ENCODE assay signal across 8 cellular contexts in the genomic region with DNA sequence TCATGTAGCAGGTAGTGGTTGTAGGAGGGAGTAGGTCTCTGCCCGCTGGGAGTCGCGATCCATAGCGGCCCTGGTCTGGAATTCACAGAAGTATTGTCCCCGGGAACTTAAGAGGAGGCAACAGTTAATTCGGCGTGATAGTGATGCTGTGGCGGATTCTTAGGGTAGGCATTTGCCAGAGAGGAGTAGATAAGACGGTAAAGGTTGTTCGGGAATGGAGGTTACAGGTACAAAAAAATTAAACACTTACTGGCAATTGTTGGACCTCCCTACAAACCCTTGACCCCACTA. TPM values are rescaled to one million over a fixed set of nuclear protein-coding genes. Genes with fewer than 3 reads are reported as not detected.
DNase-seq lines count a peak whose midpoint lies in the region; ATAC-seq, FAIRE-seq and TF ChIP-seq lines count a peak whose summit lies in the region.

No MANE protein-coding gene starts in this region.

- no peak for TF ChIP-seq CTCF in adrenal gland (IDR thresholded peaks at IDR 0.05)
- TF ChIP-seq CTCF in HepG2 (CRISPR knock-in tag; IDR thresholded peaks at IDR 0.05): no peak
- TF ChIP-seq CTCF in thyroid gland (IDR thresholded peaks at IDR 0.05): no peak

- peak overlapping the region; percentile 88 to 96 (median 92) for H3K27ac ChIP-seq in adrenal gland
- H3K27ac ChIP-seq in HepG2 (ENCODE audit: extremely low read length, insufficient read depth, low read length): peak overlapping the region; percentile 96
- H3K27ac ChIP-seq in thyroid gland: peak overlapping the region; percentile 90 to 95 (median 91)

- CTCF ChIA-PET in HepG2 (lab: Yijun Ruan, JAX; ENCODE audit: low intra/inter-chr PET ratio, low total read pairs): no interaction called here

- H3K4me1 ChIP-seq in adrenal gland (replicated peaks in 1 of 2) (peaks cover 9 to 49% of the 10 kb centered on the region in 2 donors), HepG2 (ENCODE audit: insufficient read depth, low read length) (peaks cover 63% of the 10 kb centered on the region), thyroid gland (peaks cover 31% of the 10 kb centered on the region in 2 donors)

- H3K36me3 ChIP-seq in adrenal gland (replicated peaks in 1 of 2) (peaks cover 0 to 2% of the 10 kb centered on the region in 2 donors), HepG2 (replicated peaks in 1 of 2; ENCODE audit: control insufficient read depth in 1 of 2, insufficient read depth in 2 of 2, low read length in 2 of 2) (peaks cover 0 to 10% of the 10 kb centered on the region in 2 experiments; a peak in 3 of 5 replicates), thyroid gland (no peaks in the 10 kb centered on the region)

- H3K4me1 Mint-ChIP-seq in activated T-cell treated with anti-CD3 and anti-CD28 coated beads, Interleukin-2, amount 50 U/mL, for 24 hours (ENCODE audit: low read depth): peaks cover 61% of the 10 kb centered on the region

- intact Hi-C loops in adrenal gland (cut with DNase I): no loop called here
- intact Hi-C loops in HepG2 (cut with micrococcal nuclease; ENCODE audit: unreplicated experiment): loop anchor here (5.0 kb wide), 2 partner anchors 137 to 153 kb away; a partner anchor contains a TSS
- intact Hi-C loops in thyroid gland (cut with DNase I): no loop called here

- in situ Hi-C loops in HepG2 (cut with HindIII; ENCODE audit: extremely low pct_ligation_motif_present, low pct_unique_long_range_greater_than_20kb): no loop called here

- H3K4me3 Mint-ChIP-seq in activated T-cell treated with anti-CD3 and anti-CD28 coated beads, Interleukin-2, amount 50 U/mL, for 24 hours: peak overlapping the region; percentile 87

- H3K36me3 Mint-ChIP-seq in activated T-cell treated with anti-CD3 and anti-CD28 coated beads, Interleukin-2, amount 50 U/mL, for 24 hours (ENCODE audit: low read depth): peaks cover 54% of the 10 kb centered on the region

- no peak for TF ChIP-seq RAD21 in HepG2 (CRISPR knock-in tag; IDR thresholded peaks at IDR 0.05)

- H3K27me3 ChIP-seq in adrenal gland: no peaks in the 10 kb centered on the region
- no peaks in the 10 kb centered on the region; a peak in 2 of 5 replicates for H3K27me3 ChIP-seq in HepG2 (ENCODE audit: control insufficient read depth in 1 of 2, insufficient read depth in 2 of 2, low read length in 2 of 2)
- no peaks in the 10 kb centered on the region for H3K27me3 ChIP-seq in thyroid gland

- no peaks in the 10 kb centered on the region for H3K27me3 Mint-ChIP-seq in activated T-cell treated with anti-CD3 and anti-CD28 coated beads, Interleukin-2, amount 50 U/mL, for 24 hours

- no peak for DNase-seq in activated T-cell treated with anti-CD3 and anti-CD28 coated beads, Interleukin-2, amount 50 U/mL, for 24 hours
- DNase-seq in activated T-cell treated with anti-CD3 and anti-CD28 coated beads for 4 hours: no peak
- DNase-seq in adrenal gland: no peak
- DNase-seq in HepG2 (ENCODE audit: low spot score): no peak
- no peak for DNase-seq in thyroid gland
- DNase-seq in cerebellar cortex (ENCODE audit: low spot score): no peak

- TF ChIP-seq POLR2A in adrenal gland (IDR thresholded peaks at IDR 0.05) (peak in 1 of 2 donors; percentile 21), HepG2 (IDR thresholded peaks at IDR 0.05; ENCODE audit: insufficient read depth in 1 of 2, low read depth in 2 of 2, low read length in 2 of 2) (no peak), thyroid gland (IDR thresholded peaks at IDR 0.05) (no peak)

- POLR2A ChIA-PET in HepG2 (lab: Yijun Ruan, JAX): no interaction called here

- H3K9ac ChIP-seq in HepG2 (ENCODE audit: insufficient read depth, low read depth, low read length): peak overlapping the region; percentile 98

- TF ChIP-seq EP300 in HepG2 (IDR thresholded peaks at IDR 0.05; ENCODE audit: low read depth in 2 of 2, low read length in 2 of 2) (no peak), HepG2 (CRISPR knock-in tag; IDR thresholded peaks at IDR 0.05; ENCODE audit: borderline replicate concordance) (no peak)

- H3K79me2 ChIP-seq in HepG2 (ENCODE audit: insufficient read depth, low read length): peaks cover 68% of the 10 kb centered on the region

- BruUV-seq in HepG2 (replicated peaks; lab: Mats Ljungman, UMichigan): no TSS peak

- no peaks in the 10 kb centered on the region for H3K9me3 ChIP-seq in adrenal gland (replicated peaks in 1 of 3)
- no peaks in the 10 kb centered on the region for H3K9me3 ChIP-seq in HepG2 (ENCODE audit: low read length)
- no peaks in the 10 kb centered on the region for H3K9me3 ChIP-seq in thyroid gland

- H3K9me3 Mint-ChIP-seq in activated T-cell treated with anti-CD3 and anti-CD28 coated beads, Interleukin-2, amount 50 U/mL, for 24 hours: no peaks in the 10 kb centered on the region

- peak overlapping the region; percentile 98 for H3K27ac Mint-ChIP-seq in activated T-cell treated with anti-CD3 and anti-CD28 coated beads, Interleukin-2, amount 50 U/mL, for 24 hours

- peak overlapping the region; percentile 20 to 81 (median 68) for H3K4me3 ChIP-seq in adrenal gland
- H3K4me3 ChIP-seq in HepG2 (replicated peaks in 1 of 3; ENCODE audit: insufficient read depth in 1 of 3, low read depth in 2 of 3, low read length in 3 of 3): peak overlapping the region; percentile 84 to 99 (median 95)
- H3K4me3 ChIP-seq in thyroid gland (replicated peaks in 1 of 3): peak overlapping the region; percentile 49 to 80 (median 77)

- H2AFZ ChIP-seq in HepG2 (ENCODE audit: low read length): no peak overlapping the region

- peak overlapping the region; percentile 75 for H3K4me2 ChIP-seq in HepG2 (ENCODE audit: low read depth, low read length)

- ATAC-seq in HepG2 (peak; percentile 39), HG03175 (IDR thresholded peaks at IDR 0.05; ENCODE audit: unreplicated experiment) (no peak), GM21367 (IDR thresholded peaks at IDR 0.05; ENCODE audit: unreplicated experiment) (no peak)

- H4K20me1 ChIP-seq in HepG2 (ENCODE audit: insufficient read depth, low read length): peaks cover 26% of the 10 kb centered on the region; the same call in 1 of the 2 replicates

- WGBS in adrenal gland, 4 donors: 1 to 3% (median 1%) methylated on average over 10 of the region's 10 CpGs
- WGBS in HepG2 (ENCODE audit: low lambda C conversion rate): 0% methylated on average over 10 of the region's 10 CpGs
- 1 to 2% methylated on average over 10 of the region's 10 CpGs for WGBS in thyroid gland, 2 donors

- FAIRE-seq in HepG2 (lab: Jason Lieb, UNC): no peak

TF ChIP-seq in HepG2, 621 proteins besides CTCF, POLR2A, EP300 and RAD21 (continues in another document):
- TF ChIP-seq THYN1 (CRISPR knock-in tag; IDR thresholded peaks at IDR 0.05; ENCODE audit: borderline replicate concordance, low read depth) (no peak), NKX3-1 (CRISPR knock-in tag; IDR thresholded peaks at IDR 0.05) (no peak), SMARCC2 (IDR thresholded peaks at IDR 0.05) (no peak), KDM2A (CRISPR knock-in tag; IDR thresholded peaks at IDR 0.05; ENCODE audit: borderline replicate concordance, low read depth) (no peak), KDM5A (IDR thresholded peaks at IDR 0.05; ENCODE audit: borderline replicate concordance, low read length) (0 out of 2 replicates have a peak, but pooled peaks have one; percentile 26)
- TF ChIP-seq, protein P1, sequence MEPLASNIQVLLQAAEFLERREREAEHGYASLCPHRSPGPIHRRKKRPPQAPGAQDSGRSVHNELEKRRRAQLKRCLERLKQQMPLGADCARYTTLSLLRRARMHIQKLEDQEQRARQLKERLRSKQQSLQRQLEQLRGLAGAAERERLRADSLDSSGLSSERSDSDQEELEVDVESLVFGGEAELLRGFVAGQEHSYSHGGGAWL (CRISPR knock-in tag; IDR thresholded peaks at IDR 0.05): no peak
- TF ChIP-seq, protein P2, sequence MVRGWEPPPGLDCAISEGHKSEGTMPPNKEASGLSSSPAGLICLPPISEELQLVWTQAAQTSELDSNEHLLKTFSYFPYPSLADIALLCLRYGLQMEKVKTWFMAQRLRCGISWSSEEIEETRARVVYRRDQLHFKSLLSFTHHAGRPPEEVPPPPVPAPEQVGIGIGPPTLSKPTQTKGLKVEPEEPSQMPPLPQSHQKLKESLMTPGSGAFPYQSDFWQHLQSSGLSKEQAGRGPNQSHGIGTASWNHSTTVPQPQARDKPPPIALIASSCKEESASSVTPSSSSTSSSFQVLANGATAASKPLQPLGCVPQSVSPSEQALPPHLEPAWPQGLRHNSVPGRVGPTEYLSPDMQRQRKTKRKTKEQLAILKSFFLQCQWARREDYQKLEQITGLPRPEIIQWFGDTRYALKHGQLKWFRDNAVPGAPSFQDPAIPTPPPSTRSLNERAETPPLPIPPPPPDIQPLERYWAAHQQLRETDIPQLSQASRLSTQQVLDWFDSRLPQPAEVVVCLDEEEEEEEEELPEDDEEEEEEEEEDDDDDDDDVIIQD (CRISPR knock-in tag; IDR thresholded peaks at IDR 0.05; ENCODE audit: low read depth): 0 out of 2 replicates have a peak, but pooled peaks have one; percentile 5

RNA-seq across cellular contexts. Expression of a gene that starts 0.7 kb away (rescaled TPM):
- total RNA-seq in adrenal gland (10 to 100 TPM in 7 of 8 donors, 1 to 10 TPM in 1; 8.9 to 22.3 (median 15.2) TPM), HepG2 (2016; rRNA removed; fragmentation: Illumina TruSeq; extraction: Trizol) (26.7 and 29.4 TPM in 2 replicates), thyroid gland (10 to 100 TPM; 33.1 to 49.4 (median 39.2) TPM)
- polyA plus RNA-seq in adrenal gland (10 to 100 TPM in 1 of 3 donors, 1 to 10 TPM in 2; 5.2 to 20.2 (median 7.6) TPM), HepG2 (2011; rRNA removed) (7.2 TPM in 2 replicates)
- total RNA-seq in HepG2 (2016; cell fraction: cytosol; rRNA removed; fragmentation: Illumina TruSeq; extraction: Trizol; ENCODE audit: low read depth): 3.0 and 7.2 TPM in 2 replicates
- 23.0 and 30.7 TPM in 2 replicates for total RNA-seq in HepG2 (2016; cell fraction: insoluble cytoplasmic fraction; rRNA removed; fragmentation: Illumina TruSeq; extraction: Trizol)
- total RNA-seq in HepG2 (2016; cell fraction: membrane; rRNA removed; fragmentation: Illumina TruSeq; extraction: Trizol): 5.1 and 5.8 TPM in 2 replicates
- total RNA-seq in HepG2 (2016; cell fraction: nucleus; rRNA removed; fragmentation: Illumina TruSeq; extraction: Trizol): 32.5 and 53.1 TPM in 2 replicates
- polyA plus RNA-seq in HepG2 (2011; cell fraction: cytosol; rRNA removed): 3.5 and 20.3 TPM in 2 replicates
- 5.7 and 30.0 TPM in 2 replicates for polyA plus RNA-seq in HepG2 (2011; cell fraction: nucleus; rRNA removed)
- polyA plus RNA-seq in HepG2 (2012): 9.5 and 13.0 TPM in 2 replicates
- polyA plus RNA-seq in HepG2 (2016; cell fraction: cytosol; fragmentation: Illumina TruSeq; extraction: Trizol; ENCODE audit: low read depth): 0.41 and 0.53 TPM in 2 replicates
- polyA plus RNA-seq in HepG2 (2016; cell fraction: insoluble cytoplasmic fraction; fragmentation: Illumina TruSeq; extraction: Trizol; ENCODE audit: low read depth): 20.4 and 21.3 TPM in 2 replicates
- 1.4 and 1.8 TPM in 2 replicates for polyA plus RNA-seq in HepG2 (2016; cell fraction: membrane; fragmentation: Illumina TruSeq; extraction: Trizol; ENCODE audit: low read depth)
- 32.7 and 38.2 TPM in 2 replicates for polyA plus RNA-seq in HepG2 (2016; cell fraction: nucleus; fragmentation: Illumina TruSeq; extraction: Trizol; ENCODE audit: insufficient read depth, low read depth)
- polyA minus RNA-seq in HepG2 (2011; rRNA and poly(A)+ RNA removed; ENCODE audit: low replicate concordance): 2.9 and 5.1 TPM in 2 replicates
- polyA minus RNA-seq in HepG2 (2011; cell fraction: cytosol; rRNA and poly(A)+ RNA removed): 8.5 and 9.0 TPM in 2 replicates
- polyA minus RNA-seq in HepG2 (2011; cell fraction: nucleus; rRNA and poly(A)+ RNA removed): 50.0 and 64.8 TPM in 2 replicates
